ENCODE assay signal across 30 cellular contexts in genomic region chr20:58251348-58251978, GRCh38. TPM values are rescaled to one million over a fixed set of nuclear protein-coding genes. Genes with fewer than 3 reads are reported as not detected.
DNase-seq lines count a peak whose midpoint lies in the region; ATAC-seq and TF ChIP-seq lines count a peak whose summit lies in the region.
"Had no signal": no experiment of that assay in that cellular context is flagged by ENCODE, and none has a peak within 500 bp of the region (broad histone marks: within the 10 kb centered on the region; RNA-seq: fewer than 3 reads in every experiment).

No MANE protein-coding gene starts in this region.

- no peaks in the 10 kb centered on the region for H3K27me3 Mint-ChIP-seq in activated CD4-positive, alpha-beta T cell treated with anti-CD3 and anti-CD28 coated beads for 36 hours
- H3K27me3 Mint-ChIP-seq: activated CD4-positive, alpha-beta memory T cell treated with anti-CD3 and anti-CD28 coated beads for 36 hours; progenitor cell of endocrine pancreas had no signal

- H3K27me3 ChIP-seq in RWPE2 (ENCODE audit: insufficient read depth, poor library complexity, severe bottlenecking), result no peaks in the 10 kb centered on the region
- H3K27me3 ChIP-seq in hepatocyte, result no peaks in the 10 kb centered on the region
- no peaks in the 10 kb centered on the region for H3K27me3 ChIP-seq in trophoblast cell (ENCODE audit: insufficient read depth, low read length)
- H3K27me3 ChIP-seq: neural progenitor cell, sigmoid colon, upper lobe of left lung had no signal

- H3K18ac ChIP-seq in trophoblast cell (ENCODE audit: low read length), result no peak overlapping the region

- no peak overlapping the region for H4K12ac ChIP-seq in trophoblast cell (ENCODE audit: low read depth, low read length)

- H2BK5ac ChIP-seq in trophoblast cell (ENCODE audit: low read depth, low read length, poor library complexity), result no peak overlapping the region

- peak overlapping the region; percentile 51 for H3K27ac ChIP-seq in RWPE2 (ENCODE audit: poor library complexity, severe bottlenecking)
- H3K27ac ChIP-seq in hepatocyte, result peak overlapping the region; percentile 18
- peak overlapping the region; percentile 10 for H3K27ac ChIP-seq in trophoblast cell (ENCODE audit: low read depth, low read length)
- H3K27ac ChIP-seq: neural progenitor cell, sigmoid colon, upper lobe of left lung had no signal

- no peak overlapping the region for H2AK5ac ChIP-seq in trophoblast cell (ENCODE audit: low read length)

- intact Hi-C loops in activated CD4-positive, alpha-beta T cell treated with anti-CD3 and anti-CD28 coated beads for 36 hours (cut with DNase I, micrococcal nuclease), result loop anchor here in 1 of 2 experiments (5.0 kb wide), 1 partner anchor 56 kb away; the partner anchor contains the start of gene RAB22A

- no peak overlapping the region for H3K23ac ChIP-seq in trophoblast cell (ENCODE audit: low read length)

- peaks cover 21% of the 10 kb centered on the region for H3K36me3 Mint-ChIP-seq in activated CD4-positive, alpha-beta T cell treated with anti-CD3 and anti-CD28 coated beads for 36 hours (ENCODE audit: low read depth)

- H4K91ac ChIP-seq in trophoblast cell (ENCODE audit: low read depth, low read length), result no peak overlapping the region

- H2AFZ ChIP-seq in hepatocyte (no peak overlapping the region), trophoblast cell (ENCODE audit: insufficient read depth, low read length, poor library complexity) (no peak overlapping the region)
- H2AFZ ChIP-seq: neural progenitor cell had no signal

- H4K20me1 ChIP-seq in hepatocyte (ENCODE audit: insufficient read depth, poor library complexity, severe bottlenecking), result no peaks in the 10 kb centered on the region

- no peak overlapping the region for H4K8ac ChIP-seq in trophoblast cell (ENCODE audit: low read depth, low read length)

- no peak overlapping the region for H3K14ac ChIP-seq in trophoblast cell (ENCODE audit: low read length)

- H3K79me1 ChIP-seq in trophoblast cell (ENCODE audit: low read length), result no peaks in the 10 kb centered on the region

- H3K4me2 ChIP-seq in hepatocyte (no peak overlapping the region), trophoblast cell (ENCODE audit: low read length) (no peak overlapping the region)
- H3K4me2 ChIP-seq: neural progenitor cell had no signal

- TF ChIP-seq CTCF in RWPE2 (IDR thresholded peaks at IDR 0.05; ENCODE audit: poor library complexity, severe bottlenecking) (no peak), hepatocyte (IDR thresholded peaks at IDR 0.05; ENCODE audit: poor library complexity) (no peak)

- WGBS in hepatocyte (ENCODE audit: low lambda C conversion rate, missing lambda C conversion rate), result 63% methylated on average over 8 of the region's 8 CpGs
- WGBS in trophoblast cell (ENCODE audit: extremely low coverage, insufficient coverage, insufficient read length), result no CpG with 5 or more reads among the region's 8 CpGs

- no peaks in the 10 kb centered on the region for H3K9me2 ChIP-seq in hepatocyte (replicated peaks; ENCODE audit: insufficient read depth)

- peak overlapping the region; percentile 73 for H3K27ac Mint-ChIP-seq in activated CD4-positive, alpha-beta T cell treated with anti-CD3 and anti-CD28 coated beads for 36 hours
- H3K27ac Mint-ChIP-seq: activated CD4-positive, alpha-beta memory T cell treated with anti-CD3 and anti-CD28 coated beads for 36 hours; neural progenitor cell; progenitor cell of endocrine pancreas; WTC11 had no signal

- CTCF ChIA-PET in activated CD4-positive, alpha-beta T cell treated with anti-CD3 and anti-CD28 coated beads for 36 hours (lab: Charles Lee), result interaction anchor here (1.5 to 1.9 kb wide), 2 partner anchors 14 to 49 kb away, joined by 3 to 5 read pairs; no protein-coding TSS in a partner anchor

- DNase-seq in activated CD4-positive, alpha-beta T cell treated with anti-CD3 and anti-CD28 coated beads for 36 hours, result no peak
- no peak for DNase-seq in activated CD4-positive, alpha-beta T cell treated with anti-CD3 and anti-CD28 coated beads, Interleukin-2, amount 50 U/mL, for 1 hour
- DNase-seq in RWPE2 (ENCODE audit: low spot score) (no peak), hepatocyte (ENCODE audit: low spot score) (no peak), trophoblast cell (peak; percentile 53 to 90), NCI-H1417 (lab: John Stamatoyannopoulos, UW) (no peak), COR-L47 (lab: John Stamatoyannopoulos, UW) (no peak), Kasumi-1 (lab: John Stamatoyannopoulos, UW) (no peak)
- DNase-seq: activated CD4-positive, alpha-beta memory T cell treated with anti-CD3 and anti-CD28 coated beads for 36 hours; activated CD8-positive, alpha-beta memory T cell treated with anti-CD3 and anti-CD28 coated beads, Interleukin-2, amount 50 U/mL, for 48 hours; DND-41; mucosa of descending colon; NCI-H1092 treated with DMSO at 0.1 percent for 48 hours; NCI-H1930; NCI-H2227 treated with DMSO at 0.1 percent for 48 hours; NCI-H774; sigmoid colon; upper lobe of left lung had no signal

- H3K9me3 Mint-ChIP-seq in activated CD4-positive, alpha-beta T cell treated with anti-CD3 and anti-CD28 coated beads for 36 hours (ENCODE audit: low read depth), result no peaks in the 10 kb centered on the region
- H3K9me3 Mint-ChIP-seq: activated CD4-positive, alpha-beta memory T cell treated with anti-CD3 and anti-CD28 coated beads for 36 hours had no signal

- H2BK12ac ChIP-seq in trophoblast cell (ENCODE audit: low read length), result no peak overlapping the region

- H3K9me3 ChIP-seq in RWPE2 (ENCODE audit: severe bottlenecking) (peaks cover 5% of the 10 kb centered on the region), hepatocyte (ENCODE audit: low read depth) (no peaks in the 10 kb centered on the region), trophoblast cell (ENCODE audit: insufficient read depth, low read depth, low read length) (no peaks in the 10 kb centered on the region)
- H3K9me3 ChIP-seq: mucosa of descending colon, sigmoid colon, upper lobe of left lung had no signal

- POLR2A ChIA-PET in activated CD4-positive, alpha-beta T cell treated with anti-CD3 and anti-CD28 coated beads for 36 hours (lab: Charles Lee), result no interaction called here

- ATAC-seq in activated CD4-positive, alpha-beta T cell treated with anti-CD3 and anti-CD28 coated beads for 36 hours, result no peak
- ATAC-seq in RWPE2 (ENCODE audit: low read depth), result no peak
- ATAC-seq: GM12878, WTC11 had no signal

- H3K79me2 ChIP-seq in hepatocyte, result no peaks in the 10 kb centered on the region
- H3K79me2 ChIP-seq in trophoblast cell (ENCODE audit: control insufficient read depth, insufficient read depth, low read length, poor library complexity), result no peaks in the 10 kb centered on the region

- no peak overlapping the region for H3K4me3 Mint-ChIP-seq in activated CD4-positive, alpha-beta T cell treated with anti-CD3 and anti-CD28 coated beads for 36 hours
- H3K4me3 Mint-ChIP-seq: activated CD4-positive, alpha-beta memory T cell treated with anti-CD3 and anti-CD28 coated beads for 36 hours; neural progenitor cell; WTC11 had no signal

- peaks cover 29% of the 10 kb centered on the region for H3K4me1 Mint-ChIP-seq in activated CD4-positive, alpha-beta T cell treated with anti-CD3 and anti-CD28 coated beads for 36 hours
- H3K4me1 Mint-ChIP-seq: neural progenitor cell had no signal

- H3K9ac ChIP-seq in trophoblast cell (ENCODE audit: low read length), result no peak overlapping the region
- H3K9ac ChIP-seq: neural progenitor cell had no signal

- H3K4me3 ChIP-seq in RWPE2 (ENCODE audit: severe bottlenecking), result no peak overlapping the region
- H3K4me3 ChIP-seq in hepatocyte, result no peak overlapping the region
- H3K4me3 ChIP-seq in trophoblast cell (ENCODE audit: low read depth, low read length), result no peak overlapping the region
- H3K4me3 ChIP-seq: GM12878, mucosa of descending colon, neural progenitor cell, sigmoid colon, upper lobe of left lung had no signal

- H3K4me1 ChIP-seq in RWPE2 (ENCODE audit: insufficient read depth, poor library complexity, severe bottlenecking) (peaks cover 17% of the 10 kb centered on the region), hepatocyte (ENCODE audit: insufficient read depth) (no peaks in the 10 kb centered on the region), trophoblast cell (ENCODE audit: control insufficient read depth in 1 of 2, insufficient read depth in 2 of 2, low read length in 2 of 2) (no peaks in the 10 kb centered on the region)
- H3K4me1 ChIP-seq: neural progenitor cell, sigmoid colon, upper lobe of left lung had no signal

- H2BK120ac ChIP-seq in trophoblast cell (ENCODE audit: insufficient read depth, low read length, poor library complexity), result no peak overlapping the region

- H3K4ac ChIP-seq in trophoblast cell (ENCODE audit: low read depth, low read length), result no peak overlapping the region

- H3K36me3 ChIP-seq in RWPE2 (ENCODE audit: low read depth), result peaks cover 61% of the 10 kb centered on the region
- no peaks in the 10 kb centered on the region for H3K36me3 ChIP-seq in hepatocyte (replicated peaks; ENCODE audit: insufficient read depth, low read depth)
- peaks cover 6 to 10% of the 10 kb centered on the region in 2 experiments for H3K36me3 ChIP-seq in trophoblast cell (ENCODE audit: control insufficient read depth in 1 of 2, insufficient read depth in 2 of 2, low read length in 2 of 2)
- H3K36me3 ChIP-seq: neural progenitor cell had no signal

RNA-seq across cellular contexts. Expression of gene ANKRD60, which starts 23.0 kb away (rescaled TPM):
- total RNA-seq in activated CD4-positive, alpha-beta T cell treated with anti-CD3 and anti-CD28 coated beads for 36 hours, result not detected
- total RNA-seq in hepatocyte, result not detected in 2 replicates
- polyA plus RNA-seq in hepatocyte, result not detected in 2 replicates
- polyA plus RNA-seq in trophoblast cell (2013), result not detected in 2 replicates
- total RNA-seq: activated CD4-positive, alpha-beta memory T cell treated with anti-CD3 and anti-CD28 coated beads for 36 hours; cerebellum; frontal cortex; GM12878; H4; HT1080; LHCN-M2; liver; mucosa of descending colon; progenitor cell of endocrine pancreas; upper lobe of left lung; WTC11 had no signal
- polyA plus RNA-seq: BJ, esophagus, GM12878, liver, sigmoid colon had no signal

RNA-seq across cellular contexts. Expression of gene RAB22A, which starts 58.1 kb away (rescaled TPM):
- 1 to 10 TPM; 9.3 TPM for total RNA-seq in activated CD4-positive, alpha-beta T cell treated with anti-CD3 and anti-CD28 coated beads for 36 hours
- total RNA-seq in hepatocyte, result 24.0 and 26.9 TPM in 2 replicates
- polyA plus RNA-seq in hepatocyte, result 16.7 and 18.4 TPM in 2 replicates
- 7.7 and 8.0 TPM in 2 replicates for polyA plus RNA-seq in trophoblast cell (2013)

Comparison
In these comparisons a context has a peak if more than half of its experiments do, and no peak if none do; other contexts are left out.
1. DNase-seq: peak in trophoblast cell (2 of 2); none in activated CD4-positive, alpha-beta T cell treated with anti-CD3 and anti-CD28 coated beads for 36 hours (single experiment), activated CD4-positive, alpha-beta T cell treated with anti-CD3 and anti-CD28 coated beads, Interleukin-2, amount 50 U/mL, for 1 hour (single experiment), RWPE2 (single experiment), hepatocyte (single experiment), NCI-H1417 (0 of 3), COR-L47 (single experiment) and Kasumi-1 (0 of 2).
2. Peak in every context shown above with its lines, with median percentiles within 50 percentile points of each other: H3K27ac ChIP-seq.